26 cellular contexts compared by ENCODE assay signal in the genomic region with DNA sequence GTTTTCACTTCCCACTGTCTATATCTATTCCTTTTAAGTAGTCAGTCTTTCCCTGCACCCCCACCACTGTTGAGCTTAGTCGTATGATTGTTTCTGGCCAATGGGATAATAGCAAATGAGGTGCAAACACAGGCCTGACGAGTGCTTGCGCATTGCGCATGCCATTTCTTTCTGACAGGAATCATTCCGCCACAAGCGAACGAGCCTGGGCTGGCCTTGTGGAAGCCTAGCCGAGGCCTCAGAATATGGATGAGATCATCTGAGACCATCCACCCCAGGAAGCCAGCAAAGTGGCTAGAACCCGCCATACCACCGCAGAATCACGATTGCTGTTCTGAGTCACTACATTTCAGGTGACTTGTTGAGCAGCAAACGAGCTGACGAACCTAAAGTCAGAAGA. TPM values are rescaled to one million over a fixed set of nuclear protein-coding genes. Genes with fewer than 3 reads are reported as not detected.
"Had no signal": no experiment of that assay in that cellular context is flagged by ENCODE, and none has a peak within 500 bp of the region (broad histone marks: within the 10 kb centered on the region; RNA-seq: fewer than 3 reads in every experiment).

No MANE protein-coding gene starts in this region.

- H3K36me3 Mint-ChIP-seq: activated CD4-positive, alpha-beta memory T cell treated with anti-CD3 and anti-CD28 coated beads for 36 hours; activated naive CD8-positive, alpha-beta T cell treated with anti-CD3 and anti-CD28 coated beads for 36 hours had no signal

- H3K4me3 ChIP-seq: hepatocyte, prostate gland, spleen, upper lobe of left lung had no signal

- H3K36me3 ChIP-seq: prostate gland, spleen, upper lobe of left lung had no signal

- H3K27ac ChIP-seq: hepatocyte, prostate gland, spleen, upper lobe of left lung had no signal

- H3K79me2 ChIP-seq: hepatocyte had no signal

- H3K4me1 Mint-ChIP-seq: activated naive CD8-positive, alpha-beta T cell treated with anti-CD3 and anti-CD28 coated beads for 36 hours; immature natural killer cell had no signal

- H3K27me3 Mint-ChIP-seq: activated CD4-positive, alpha-beta memory T cell treated with anti-CD3 and anti-CD28 coated beads for 36 hours; activated naive CD8-positive, alpha-beta T cell treated with anti-CD3 and anti-CD28 coated beads for 36 hours had no signal

- H3K27ac Mint-ChIP-seq: activated CD4-positive, alpha-beta memory T cell treated with anti-CD3 and anti-CD28 coated beads for 36 hours; activated naive CD8-positive, alpha-beta T cell treated with anti-CD3 and anti-CD28 coated beads for 36 hours; immature natural killer cell had no signal

- H3K27me3 ChIP-seq: hepatocyte, spleen, upper lobe of left lung had no signal

- H3K4me1 ChIP-seq: prostate gland, spleen had no signal

- H3K4me2 ChIP-seq: hepatocyte had no signal

- ATAC-seq: left ventricle myocardium superior had no signal

- DNase-seq: activated CD4-positive, alpha-beta memory T cell treated with anti-CD3 and anti-CD28 coated beads for 36 hours; activated CD4-positive, alpha-beta T cell treated with anti-CD3 and anti-CD28 coated beads for 48 hours; activated naive CD4-positive, alpha-beta T cell treated with Interleukin-2 at 50 U/mL for 16 hours; activated naive CD8-positive, alpha-beta T cell treated with anti-CD3 and anti-CD28 coated beads for 36 hours; activated T-cell treated with anti-CD3 and anti-CD28 coated beads, Interleukin-2, amount 50 U/mL, for 48 hours; central memory CD4-positive, alpha-beta T cell; dermis blood vessel endothelial cell; effector CD8-positive, alpha-beta T cell; foreskin melanocyte; glutamatergic neuron; immature natural killer cell; left ventricle myocardium superior; mammary epithelial cell; spleen; stimulated activated CD4-positive, alpha-beta T cell treated with anti-CD3 and anti-CD28 coated beads, Interleukin-4, amount 100 ng/mL, for 1 hour; stimulated activated naive CD4-positive, alpha-beta T cell; T-helper 1 cell; T1000; upper lobe of left lung had no signal

- H2AFZ ChIP-seq: hepatocyte had no signal

- H3K4me3 Mint-ChIP-seq: activated CD4-positive, alpha-beta memory T cell treated with anti-CD3 and anti-CD28 coated beads for 36 hours; activated naive CD8-positive, alpha-beta T cell treated with anti-CD3 and anti-CD28 coated beads for 36 hours; immature natural killer cell had no signal

- H3K9me3 Mint-ChIP-seq: activated naive CD8-positive, alpha-beta T cell treated with anti-CD3 and anti-CD28 coated beads for 36 hours had no signal

RNA-seq across cellular contexts. Expression of a gene that starts 52.2 kb away (rescaled TPM):
- total RNA-seq: activated CD4-positive, alpha-beta memory T cell treated with anti-CD3 and anti-CD28 coated beads for 36 hours; activated naive CD8-positive, alpha-beta T cell treated with anti-CD3 and anti-CD28 coated beads for 36 hours; astrocyte; dermis blood vessel endothelial cell; hepatocyte; left ventricle myocardium superior; mammary epithelial cell; mononuclear cell; osteocyte; prostate gland had no signal
- polyA plus RNA-seq: esophagus, hepatocyte, immature natural killer cell, mammary epithelial cell, neural cell had no signal
